Comparison of ENCODE assay signal across 1 cellular context in the genomic region with DNA sequence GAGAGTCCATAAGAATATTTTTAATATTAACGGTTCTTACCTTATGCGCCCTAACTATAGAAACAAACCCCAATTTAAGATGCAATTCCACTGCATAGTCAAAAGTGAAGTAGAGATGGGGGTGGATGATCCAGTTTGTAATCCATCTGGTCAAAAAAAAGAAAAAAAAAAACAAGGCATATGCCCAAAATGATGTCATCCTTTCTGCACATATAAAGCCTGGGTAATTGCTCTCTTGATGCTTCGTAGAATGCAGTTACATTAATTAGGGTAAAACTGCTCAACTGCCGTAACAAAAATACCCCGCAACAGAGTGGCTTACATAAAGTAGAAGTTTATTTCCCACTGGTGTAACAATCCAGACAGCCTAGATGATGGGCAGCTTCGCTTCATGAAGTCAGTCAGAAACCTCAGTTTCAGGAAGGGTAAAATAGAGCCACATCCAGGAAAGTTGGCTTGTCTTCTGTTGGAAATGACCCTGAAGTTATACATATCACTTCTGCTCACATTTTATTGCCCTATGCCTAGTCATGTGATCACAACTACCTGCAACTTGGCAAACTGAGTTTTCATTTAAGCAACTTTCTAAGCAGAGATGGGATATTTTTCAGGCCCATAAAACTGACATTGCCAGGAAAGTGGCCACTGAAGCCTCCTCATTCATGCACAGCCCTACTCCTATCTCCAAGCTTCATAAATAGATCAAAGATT.
TF ChIP-seq lines count a peak whose summit lies in the region.

No MANE protein-coding gene starts in this region.

TF ChIP-seq in GM23338, 12 proteins besides CTCF, POLR2A, EP300 and RAD21 (continued from another document):
- TF ChIP-seq, protein P1, sequence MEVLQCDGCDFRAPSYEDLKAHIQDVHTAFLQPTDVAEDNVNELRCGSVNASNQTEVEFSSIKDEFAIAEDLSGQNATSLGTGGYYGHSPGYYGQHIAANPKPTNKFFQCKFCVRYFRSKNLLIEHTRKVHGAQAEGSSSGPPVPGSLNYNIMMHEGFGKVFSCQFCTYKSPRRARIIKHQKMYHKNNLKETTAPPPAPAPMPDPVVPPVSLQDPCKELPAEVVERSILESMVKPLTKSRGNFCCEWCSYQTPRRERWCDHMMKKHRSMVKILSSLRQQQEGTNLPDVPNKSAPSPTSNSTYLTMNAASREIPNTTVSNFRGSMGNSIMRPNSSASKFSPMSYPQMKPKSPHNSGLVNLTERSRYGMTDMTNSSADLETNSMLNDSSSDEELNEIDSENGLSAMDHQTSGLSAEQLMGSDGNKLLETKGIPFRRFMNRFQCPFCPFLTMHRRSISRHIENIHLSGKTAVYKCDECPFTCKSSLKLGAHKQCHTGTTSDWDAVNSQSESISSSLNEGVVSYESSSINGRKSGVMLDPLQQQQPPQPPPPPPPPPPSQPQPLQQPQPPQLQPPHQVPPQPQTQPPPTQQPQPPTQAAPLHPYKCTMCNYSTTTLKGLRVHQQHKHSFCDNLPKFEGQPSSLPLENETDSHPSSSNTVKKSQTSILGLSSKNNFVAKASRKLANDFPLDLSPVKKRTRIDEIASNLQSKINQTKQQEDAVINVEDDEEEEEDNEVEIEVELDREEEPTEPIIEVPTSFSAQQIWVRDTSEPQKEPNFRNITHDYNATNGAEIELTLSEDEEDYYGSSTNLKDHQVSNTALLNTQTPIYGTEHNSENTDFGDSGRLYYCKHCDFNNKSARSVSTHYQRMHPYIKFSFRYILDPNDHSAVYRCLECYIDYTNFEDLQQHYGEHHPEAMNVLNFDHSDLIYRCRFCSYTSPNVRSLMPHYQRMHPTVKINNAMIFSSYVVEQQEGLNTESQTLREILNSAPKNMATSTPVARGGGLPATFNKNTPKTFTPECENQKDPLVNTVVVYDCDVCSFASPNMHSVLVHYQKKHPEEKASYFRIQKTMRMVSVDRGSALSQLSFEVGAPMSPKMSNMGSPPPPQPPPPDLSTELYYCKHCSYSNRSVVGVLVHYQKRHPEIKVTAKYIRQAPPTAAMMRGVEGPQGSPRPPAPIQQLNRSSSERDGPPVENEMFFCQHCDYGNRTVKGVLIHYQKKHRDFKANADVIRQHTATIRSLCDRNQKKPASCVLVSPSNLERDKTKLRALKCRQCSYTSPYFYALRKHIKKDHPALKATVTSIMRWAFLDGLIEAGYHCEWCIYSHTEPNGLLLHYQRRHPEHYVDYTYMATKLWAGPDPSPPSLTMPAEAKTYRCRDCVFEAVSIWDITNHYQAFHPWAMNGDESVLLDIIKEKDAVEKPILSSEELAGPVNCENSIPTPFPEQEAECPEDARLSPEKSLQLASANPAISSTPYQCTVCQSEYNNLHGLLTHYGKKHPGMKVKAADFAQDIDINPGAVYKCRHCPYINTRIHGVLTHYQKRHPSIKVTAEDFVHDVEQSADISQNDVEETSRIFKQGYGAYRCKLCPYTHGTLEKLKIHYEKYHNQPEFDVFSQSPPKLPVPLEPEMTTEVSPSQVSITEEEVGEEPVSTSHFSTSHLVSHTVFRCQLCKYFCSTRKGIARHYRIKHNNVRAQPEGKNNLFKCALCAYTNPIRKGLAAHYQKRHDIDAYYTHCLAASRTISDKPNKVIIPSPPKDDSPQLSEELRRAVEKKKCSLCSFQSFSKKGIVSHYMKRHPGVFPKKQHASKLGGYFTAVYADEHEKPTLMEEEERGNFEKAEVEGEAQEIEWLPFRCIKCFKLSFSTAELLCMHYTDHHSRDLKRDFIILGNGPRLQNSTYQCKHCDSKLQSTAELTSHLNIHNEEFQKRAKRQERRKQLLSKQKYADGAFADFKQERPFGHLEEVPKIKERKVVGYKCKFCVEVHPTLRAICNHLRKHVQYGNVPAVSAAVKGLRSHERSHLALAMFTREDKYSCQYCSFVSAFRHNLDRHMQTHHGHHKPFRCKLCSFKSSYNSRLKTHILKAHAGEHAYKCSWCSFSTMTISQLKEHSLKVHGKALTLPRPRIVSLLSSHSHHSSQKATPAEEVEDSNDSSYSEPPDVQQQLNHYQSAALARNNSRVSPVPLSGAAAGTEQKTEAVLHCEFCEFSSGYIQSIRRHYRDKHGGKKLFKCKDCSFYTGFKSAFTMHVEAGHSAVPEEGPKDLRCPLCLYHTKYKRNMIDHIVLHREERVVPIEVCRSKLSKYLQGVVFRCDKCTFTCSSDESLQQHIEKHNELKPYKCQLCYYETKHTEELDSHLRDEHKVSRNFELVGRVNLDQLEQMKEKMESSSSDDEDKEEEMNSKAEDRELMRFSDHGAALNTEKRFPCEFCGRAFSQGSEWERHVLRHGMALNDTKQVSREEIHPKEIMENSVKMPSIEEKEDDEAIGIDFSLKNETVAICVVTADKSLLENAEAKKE (CRISPR knock-in tag; IDR thresholded peaks at IDR 0.05): no peak
- no peak for TF ChIP-seq POLR2AphosphoS5 (IDR thresholded peaks at IDR 0.05; ENCODE audit: low read depth)
TF ChIP-seq in GM23338: peak in this region for 0.
